Comparison of ENCODE assay signal across 9 cellular contexts in the genomic region with DNA sequence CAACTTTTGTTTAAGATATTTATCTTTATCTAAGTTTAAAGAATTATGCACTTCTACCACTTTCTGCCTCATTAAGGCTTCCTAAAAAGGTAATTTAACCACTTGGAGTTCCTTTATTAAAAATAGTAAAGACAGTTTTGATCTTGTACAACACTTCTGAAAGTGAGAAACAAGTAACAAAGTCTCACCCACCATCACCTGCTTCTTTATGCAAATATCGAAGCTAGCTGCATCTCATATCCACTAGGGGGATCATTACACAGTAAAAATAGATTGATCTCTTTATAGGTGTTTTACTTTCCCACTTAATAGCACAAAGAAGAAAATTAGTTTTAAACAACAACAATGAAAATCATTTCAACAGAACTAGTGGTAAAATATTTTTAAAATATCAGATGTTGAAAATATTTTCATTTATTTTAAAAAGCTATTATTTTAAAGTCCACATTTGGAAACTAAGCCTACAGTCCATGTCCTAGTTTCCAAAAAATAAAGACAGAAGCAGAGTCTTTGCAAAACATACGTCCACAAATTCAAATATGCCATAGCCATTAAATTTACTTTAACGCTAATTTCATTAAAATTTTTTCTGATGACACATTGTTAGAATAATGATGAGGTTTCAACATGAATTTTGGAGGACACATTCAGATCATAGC.
DNase-seq lines count a peak whose midpoint lies in the region; ATAC-seq and TF ChIP-seq lines count a peak whose summit lies in the region.
"Had no signal": no experiment of that assay in that cellular context is flagged by ENCODE, and none has a peak within 500 bp of the region (broad histone marks: within the 10 kb centered on the region; RNA-seq: fewer than 3 reads in every experiment).

No MANE protein-coding gene starts in this region.

- DNase-seq in NCI-H2029 (lab: John Stamatoyannopoulos, UW) (peak; percentile 10), NCI-H2029 treated with DMSO at 0.1 percent for 48 hours (lab: John Stamatoyannopoulos, UW) (no peak), NB4 (ENCODE audit: low read depth) (peak; percentile 21), naive B cell (peak; percentile 6), mesenteric fat pad (ENCODE audit: low spot score) (no peak)
- no peak for DNase-seq in stimulated activated CD4-positive, alpha-beta T cell treated with anti-CD3 and anti-CD28 coated beads, Interleukin-2, amount 100 ng/mL, for 48 hours
- DNase-seq: CD4-positive, CD25-positive, alpha-beta regulatory T cell had no signal

- H3K4me1 Mint-ChIP-seq in brain (peaks cover 24% of the 10 kb centered on the region), naive B cell (no peaks in the 10 kb centered on the region)
- H3K4me1 Mint-ChIP-seq: CD4-positive, CD25-positive, alpha-beta regulatory T cell had no signal

- H3K9me3 Mint-ChIP-seq in brain, result peaks cover 2 to 12% (median 3%) of the 10 kb centered on the region in 5 experiments
- H3K9me3 Mint-ChIP-seq in naive B cell, result no peaks in the 10 kb centered on the region

- H3K27ac Mint-ChIP-seq in brain (peak overlapping the region in 1 of 5 experiments; percentile 19), naive B cell (peak overlapping the region in 1 of 6 donors; percentile 39)
- H3K27ac Mint-ChIP-seq: CD4-positive, CD25-positive, alpha-beta regulatory T cell had no signal

- H3K36me3 Mint-ChIP-seq in brain (no peaks in the 10 kb centered on the region), naive B cell (no peaks in the 10 kb centered on the region)
- H3K36me3 Mint-ChIP-seq: CD4-positive, CD25-positive, alpha-beta regulatory T cell had no signal

- H3K4me3 Mint-ChIP-seq in brain, result no peak overlapping the region
- H3K4me3 Mint-ChIP-seq in naive B cell, result no peak overlapping the region
- H3K4me3 Mint-ChIP-seq: CD4-positive, CD25-positive, alpha-beta regulatory T cell had no signal

- no peak overlapping the region for H3K4me3 ChIP-seq in NB4 (ENCODE audit: low read depth, low read length)

- peak; percentile 95 for ATAC-seq in HG02588 (IDR thresholded peaks at IDR 0.05; ENCODE audit: unreplicated experiment)
- peak in 1 of 2 donors; percentile 52 for ATAC-seq in naive B cell (ENCODE audit: low read depth in 2 of 2)

- TF ChIP-seq CTCF in NB4 (IDR thresholded peaks at IDR 0.05; ENCODE audit: low read depth, low read length), result peak; percentile 36
- TF ChIP-seq CTCF in brain (conservative IDR thresholded peaks at IDR 0.05), result peak; percentile 58 to 77

- TF ChIP-seq POLR2A in NB4 (IDR thresholded peaks at IDR 0.05; ENCODE audit: extremely low read depth, insufficient read length), result no peak

- H3K27me3 Mint-ChIP-seq in brain, result no peaks in the 10 kb centered on the region
- H3K27me3 Mint-ChIP-seq in naive B cell, result no peaks in the 10 kb centered on the region
- H3K27me3 Mint-ChIP-seq: CD4-positive, CD25-positive, alpha-beta regulatory T cell had no signal

Comparison
In these comparisons a context has a peak if more than half of its experiments do, and no peak if none do; other contexts are left out.
1. DNase-seq: peak in NCI-H2029 (single experiment), NB4 (single experiment) and naive B cell (single experiment); none in NCI-H2029 treated with DMSO at 0.1 percent for 48 hours (single experiment), mesenteric fat pad (single experiment) and stimulated activated CD4-positive, alpha-beta T cell treated with anti-CD3 and anti-CD28 coated beads, Interleukin-2, amount 100 ng/mL, for 48 hours (0 of 2).